ENCODE assay signal across 22 cellular contexts in genomic region chr2:195495356-195495755, GRCh38.
DNase-seq lines count a peak whose midpoint lies in the region; ATAC-seq, FAIRE-seq and TF ChIP-seq lines count a peak whose summit lies in the region.
"Had no signal": no experiment of that assay in that cellular context is flagged by ENCODE, and none has a peak within 500 bp of the region (broad histone marks: within the 10 kb centered on the region; RNA-seq: fewer than 3 reads in every experiment).

No MANE protein-coding gene starts in this region.

- no peak for TF ChIP-seq RAD21 in H1 (IDR thresholded peaks at IDR 0.05 in 1 of 2, conservative IDR thresholded peaks at IDR 0.05 in 1 of 2; ENCODE audit: low read depth in 2 of 2, low read length in 2 of 2)

- H4K5ac ChIP-seq in H1 (ENCODE audit: insufficient read length, low read depth, low read length) = no peak overlapping the region

- H2BK5ac ChIP-seq in H1 (ENCODE audit: low read depth, low read length) = no peak overlapping the region

- H3K4me1 ChIP-seq in Loucy (ENCODE audit: insufficient read depth, low read length, poor library complexity, severe bottlenecking) (peaks cover 61% of the 10 kb centered on the region), H1 (replicated peaks in 1 of 4; ENCODE audit: control insufficient read depth in 3 of 4, insufficient read depth in 4 of 4, low read length in 3 of 4) (no peaks in the 10 kb centered on the region)
- H3K4me1 ChIP-seq: Peyer's patch had no signal

- no peaks in the 10 kb centered on the region for H3K27me3 Mint-ChIP-seq in activated CD8-positive, alpha-beta T cell treated with anti-CD3 and anti-CD28 coated beads, Interleukin-2, amount 10 ng/mL, durations not matched to agents 7 days and 5 days (ENCODE audit: low read depth)
- no peaks in the 10 kb centered on the region for H3K27me3 Mint-ChIP-seq in activated CD8-positive, alpha-beta T cell treated with anti-CD3 and anti-CD28 coated beads for 36 hours
- no peaks in the 10 kb centered on the region for H3K27me3 Mint-ChIP-seq in activated CD4-positive, alpha-beta memory T cell treated with anti-CD3 and anti-CD28 coated beads, Interleukin-2, amount 10 ng/mL, durations not matched to agents 7 days and 5 days
- peaks cover 7% of the 10 kb centered on the region for H3K27me3 Mint-ChIP-seq in chondrocyte (ENCODE audit: low read depth)

- no peak for TF ChIP-seq EP300 in H1 (IDR thresholded peaks at IDR 0.05; ENCODE audit: borderline replicate concordance in 1 of 2, low read depth in 2 of 2, low read length in 2 of 2)

- H3K9me3 Mint-ChIP-seq in activated CD8-positive, alpha-beta T cell treated with anti-CD3 and anti-CD28 coated beads, Interleukin-2, amount 10 ng/mL, durations not matched to agents 7 days and 5 days (ENCODE audit: insufficient read depth) = peaks cover 6% of the 10 kb centered on the region
- no peaks in the 10 kb centered on the region for H3K9me3 Mint-ChIP-seq in activated CD8-positive, alpha-beta T cell treated with anti-CD3 and anti-CD28 coated beads for 36 hours
- peaks cover 12% of the 10 kb centered on the region for H3K9me3 Mint-ChIP-seq in activated CD4-positive, alpha-beta memory T cell treated with anti-CD3 and anti-CD28 coated beads, Interleukin-2, amount 10 ng/mL, durations not matched to agents 7 days and 5 days
- no peaks in the 10 kb centered on the region for H3K9me3 Mint-ChIP-seq in chondrocyte (ENCODE audit: low read depth)

- no peaks in the 10 kb centered on the region for H3K79me1 ChIP-seq in H1 (ENCODE audit: low read depth, low read length)

- ATAC-seq in activated CD8-positive, alpha-beta T cell treated with anti-CD3 and anti-CD28 coated beads, Interleukin-2, amount 10 ng/mL, durations not matched to agents 7 days and 5 days = peak; percentile 36
- no peak for ATAC-seq in activated CD8-positive, alpha-beta T cell treated with anti-CD3 and anti-CD28 coated beads for 36 hours
- no peak for ATAC-seq in HG02884 (IDR thresholded peaks at IDR 0.05; ENCODE audit: unreplicated experiment)
- ATAC-seq: HepG2 had no signal

- POLR2A ChIA-PET in activated CD8-positive, alpha-beta T cell treated with anti-CD3 and anti-CD28 coated beads, Interleukin-2, amount 10 ng/mL, durations not matched to agents 7 days and 5 days (lab: Charles Lee) = no interaction called here
- POLR2A ChIA-PET in activated CD8-positive, alpha-beta T cell treated with anti-CD3 and anti-CD28 coated beads for 36 hours (lab: Charles Lee) = no interaction called here
- POLR2A ChIA-PET in H1 (lab: Charles Lee; ENCODE audit: partially characterized antibody) = no interaction called here
- POLR2A ChIA-PET in activated CD4-positive, alpha-beta memory T cell treated with anti-CD3 and anti-CD28 coated beads, Interleukin-2, amount 10 ng/mL, durations not matched to agents 7 days and 5 days (lab: Charles Lee) = interaction anchor here (0.6 kb wide), 2 partner anchors 64 to 165 kb away, joined by 3 to 5 read pairs; no protein-coding TSS in a partner anchor

- no peak overlapping the region for H4K8ac ChIP-seq in H1 (ENCODE audit: extremely low read depth, insufficient read depth, low read length)

- no peak for FAIRE-seq in H1 (lab: Jason Lieb, UNC)
- FAIRE-seq: HepG2 had no signal

- H3K4me2 ChIP-seq in Loucy (ENCODE audit: low read depth, low read length, poor library complexity, severe bottlenecking) (peak overlapping the region; percentile 46), H1 (ENCODE audit: insufficient read depth in 1 of 2, low read depth in 2 of 2, low read length in 2 of 2) (no peak overlapping the region)

- H3K27me3 ChIP-seq in Loucy (ENCODE audit: insufficient read depth, low read length, poor library complexity, severe bottlenecking) (no peaks in the 10 kb centered on the region), H1 (replicated peaks in 1 of 4; ENCODE audit: control insufficient read depth in 3 of 4, extremely low read depth in 1 of 4, insufficient read depth in 3 of 4, low read length in 3 of 4) (no peaks in the 10 kb centered on the region)
- H3K27me3 ChIP-seq: MG63, Peyer's patch had no signal

- intact Hi-C loops in activated CD8-positive, alpha-beta T cell treated with anti-CD3 and anti-CD28 coated beads for 36 hours (cut with micrococcal nuclease) = no loop called here

- TF ChIP-seq POLR2A in H1 (IDR thresholded peaks at IDR 0.05; ENCODE audit: control extremely low read depth in 1 of 2, low read depth in 2 of 2, low read length in 2 of 2) = no peak

- no peak overlapping the region for H2BK120ac ChIP-seq in H1 (replicated peaks; ENCODE audit: low read depth, low read length)

- H2BK20ac ChIP-seq in H1 (ENCODE audit: low read length) = no peak overlapping the region

- no peaks in the 10 kb centered on the region for H3F3A ChIP-seq in Loucy (ENCODE audit: low read depth)

- H3K36me3 ChIP-seq in Loucy (ENCODE audit: insufficient read depth, low read length) (no peaks in the 10 kb centered on the region), H1 (ENCODE audit: control insufficient read depth in 2 of 4, insufficient read depth in 4 of 4, low read length in 3 of 4) (no peaks in the 10 kb centered on the region)
- H3K36me3 ChIP-seq: MG63, Peyer's patch had no signal

- peaks cover 40% of the 10 kb centered on the region for H3K4me1 Mint-ChIP-seq in activated CD8-positive, alpha-beta T cell treated with anti-CD3 and anti-CD28 coated beads, Interleukin-2, amount 10 ng/mL, durations not matched to agents 7 days and 5 days (ENCODE audit: low read depth)
- peaks cover 19% of the 10 kb centered on the region for H3K4me1 Mint-ChIP-seq in activated CD8-positive, alpha-beta T cell treated with anti-CD3 and anti-CD28 coated beads for 36 hours (ENCODE audit: low read depth)
- H3K4me1 Mint-ChIP-seq in activated CD4-positive, alpha-beta memory T cell treated with anti-CD3 and anti-CD28 coated beads, Interleukin-2, amount 10 ng/mL, durations not matched to agents 7 days and 5 days = peaks cover 24% of the 10 kb centered on the region
- H3K4me1 Mint-ChIP-seq in chondrocyte (ENCODE audit: low read depth) = peaks cover 18% of the 10 kb centered on the region

- H3K14ac ChIP-seq in H1 (ENCODE audit: insufficient read length) = no peak overlapping the region

- H3K9me3 ChIP-seq in Loucy (ENCODE audit: insufficient read depth, low read depth, low read length) (no peaks in the 10 kb centered on the region), H1 (ENCODE audit: insufficient read depth in 2 of 2, low read depth in 1 of 2, low read length in 1 of 2) (no peaks in the 10 kb centered on the region)
- H3K9me3 ChIP-seq: MG63, Peyer's patch had no signal

- no peaks in the 10 kb centered on the region for H3K9me2 ChIP-seq in Loucy (replicated peaks; ENCODE audit: low read depth, low read length)

- no peak overlapping the region for H3K56ac ChIP-seq in H1 (replicated peaks; ENCODE audit: insufficient read length, low read depth, low read length)

- CTCF ChIA-PET in activated CD8-positive, alpha-beta T cell treated with anti-CD3 and anti-CD28 coated beads, Interleukin-2, amount 10 ng/mL, durations not matched to agents 7 days and 5 days (lab: Charles Lee) = no interaction called here
- CTCF ChIA-PET in activated CD8-positive, alpha-beta T cell treated with anti-CD3 and anti-CD28 coated beads for 36 hours (lab: Charles Lee) = no interaction called here
- CTCF ChIA-PET in H1 (lab: Charles Lee; ENCODE audit: partially characterized antibody) = interaction anchor here (0.5 to 0.6 kb wide), 2 partner anchors 109 to 162 kb away, joined by 3 read pairs; partner anchors contain the start of gene SLC39A10
- CTCF ChIA-PET in activated CD4-positive, alpha-beta memory T cell treated with anti-CD3 and anti-CD28 coated beads, Interleukin-2, amount 10 ng/mL, durations not matched to agents 7 days and 5 days (lab: Charles Lee) = no interaction called here

- H3K79me2 ChIP-seq in Loucy (ENCODE audit: insufficient read depth, low read length) (no peaks in the 10 kb centered on the region), H1 (ENCODE audit: control insufficient read depth in 1 of 2, insufficient read depth in 2 of 2, low read length in 2 of 2) (no peaks in the 10 kb centered on the region)

- no peak overlapping the region for H3K27ac ChIP-seq in H1 (ENCODE audit: low read depth, low read length)
- H3K27ac ChIP-seq: HL-60, Peyer's patch had no signal

- H4K20me1 ChIP-seq in Loucy (ENCODE audit: insufficient read depth, low read length, poor library complexity, severe bottlenecking) (no peaks in the 10 kb centered on the region), H1 (replicated peaks in 1 of 2; ENCODE audit: control insufficient read depth in 1 of 2, insufficient read depth in 2 of 2, low read length in 2 of 2) (no peaks in the 10 kb centered on the region)

- H2AFZ ChIP-seq in Loucy (ENCODE audit: low read length) (no peak overlapping the region), H1 (ENCODE audit: low read length) (no peak overlapping the region)

- H3K4me3 ChIP-seq in Loucy (ENCODE audit: low read length, poor library complexity, severe bottlenecking) (peak overlapping the region; percentile 5), H1 (ENCODE audit: extremely low read depth in 1 of 4, insufficient read depth in 2 of 4, low read depth in 3 of 4, low read length in 4 of 4) (no peak overlapping the region)
- H3K4me3 ChIP-seq: MG63, Peyer's patch had no signal

- no peak overlapping the region for H3K4ac ChIP-seq in H1 (replicated peaks; ENCODE audit: insufficient read length, low read depth, low read length)

- H3K27ac Mint-ChIP-seq in activated CD8-positive, alpha-beta T cell treated with anti-CD3 and anti-CD28 coated beads, Interleukin-2, amount 10 ng/mL, durations not matched to agents 7 days and 5 days = no peak overlapping the region
- H3K27ac Mint-ChIP-seq in activated CD8-positive, alpha-beta T cell treated with anti-CD3 and anti-CD28 coated beads for 36 hours = no peak overlapping the region
- no peak overlapping the region for H3K27ac Mint-ChIP-seq in activated CD4-positive, alpha-beta memory T cell treated with anti-CD3 and anti-CD28 coated beads, Interleukin-2, amount 10 ng/mL, durations not matched to agents 7 days and 5 days
- no peak overlapping the region for H3K27ac Mint-ChIP-seq in chondrocyte (ENCODE audit: unreplicated experiment)
- H3K27ac Mint-ChIP-seq: CD14-positive monocyte had no signal

- H2BK15ac ChIP-seq in H1 (ENCODE audit: low read length) = 0 out of 2 replicates have a peak overlapping the region, but pooled peaks have one; percentile 26

- H3K18ac ChIP-seq in H1 (ENCODE audit: extremely low read depth, low read length) = no peak overlapping the region

- no peak overlapping the region for H3K4me3 Mint-ChIP-seq in activated CD8-positive, alpha-beta T cell treated with anti-CD3 and anti-CD28 coated beads, Interleukin-2, amount 10 ng/mL, durations not matched to agents 7 days and 5 days
- no peak overlapping the region for H3K4me3 Mint-ChIP-seq in activated CD8-positive, alpha-beta T cell treated with anti-CD3 and anti-CD28 coated beads for 36 hours
- H3K4me3 Mint-ChIP-seq in activated CD4-positive, alpha-beta memory T cell treated with anti-CD3 and anti-CD28 coated beads, Interleukin-2, amount 10 ng/mL, durations not matched to agents 7 days and 5 days = no peak overlapping the region
- no peak overlapping the region for H3K4me3 Mint-ChIP-seq in chondrocyte (ENCODE audit: unreplicated experiment)
- H3K4me3 Mint-ChIP-seq: CD14-positive monocyte had no signal

- H4K91ac ChIP-seq in H1 (replicated peaks; ENCODE audit: insufficient read length, low read length) = no peak overlapping the region

- TF ChIP-seq CTCF in activated CD8-positive, alpha-beta T cell treated with anti-CD3 and anti-CD28 coated beads for 36 hours (IDR thresholded peaks at IDR 0.05) = no peak
- no peak for TF ChIP-seq CTCF in Loucy (conservative IDR thresholded peaks at IDR 0.05; ENCODE audit: low read length)
- no peak for TF ChIP-seq CTCF in H1 (IDR thresholded peaks at IDR 0.05; ENCODE audit: control extremely low read depth in 1 of 3, insufficient read depth in 1 of 3, low read depth in 1 of 3, low read length in 3 of 3)
- TF ChIP-seq CTCF in chondrocyte (IDR thresholded peaks at IDR 0.05) = no peak

- no peak for DNase-seq in activated CD8-positive, alpha-beta T cell treated with anti-CD3 and anti-CD28 coated beads, Interleukin-2, amount 10 ng/mL, durations not matched to agents 7 days and 5 days
- no peak for DNase-seq in activated CD8-positive, alpha-beta T cell treated with anti-CD3 and anti-CD28 coated beads for 36 hours
- no peak for DNase-seq in H1 (ENCODE audit: low read depth in 1 of 2, low spot score in 2 of 2)
- no peak for DNase-seq in activated CD4-positive, alpha-beta memory T cell treated with anti-CD3 and anti-CD28 coated beads, Interleukin-2, amount 10 ng/mL, durations not matched to agents 7 days and 5 days
- no peak for DNase-seq in chondrocyte (ENCODE audit: low spot score)
- DNase-seq: AML-193, EL, H7, Kasumi-1, MG63, NCI-H1092 treated with DMSO at 0.1 percent for 48 hours, NCI-H1436 treated with DMSO at 0.1 percent for 48 hours, NCI-H2029, NCI-H345, NCI-H524, NCI-H774, Peyer's patch had no signal

- no peak overlapping the region for H3K23ac ChIP-seq in H1 (ENCODE audit: insufficient read length)

- no peak overlapping the region for H2AK5ac ChIP-seq in H1 (ENCODE audit: low read depth, low read length)

- no peaks in the 10 kb centered on the region for H3K23me2 ChIP-seq in H1 (ENCODE audit: low read depth, low read length)

- peak overlapping the region; percentile 34 for H3K9ac ChIP-seq in Loucy (ENCODE audit: low read depth, low read length, poor library complexity, severe bottlenecking)
- no peak overlapping the region for H3K9ac ChIP-seq in H1 (replicated peaks in 1 of 4; ENCODE audit: extremely low read depth in 1 of 4, low read depth in 3 of 4, low read length in 3 of 4)

- no peak overlapping the region for H2BK12ac ChIP-seq in H1 (ENCODE audit: low read depth, low read length)

- 95% methylated on average over 2 of the region's 2 CpGs; no CpG with 5 or more reads in 1 of the 2 experiments for WGBS in H1 (ENCODE audit: extremely low coverage in 1 of 2, insufficient coverage in 1 of 2, insufficient read length in 1 of 2, insufficient replicate concordance in 2 of 2, low coverage in 1 of 2, low lambda C conversion rate in 2 of 2, missing lambda C conversion rate in 1 of 2), 2 experiments

- H3K36me3 Mint-ChIP-seq in activated CD8-positive, alpha-beta T cell treated with anti-CD3 and anti-CD28 coated beads, Interleukin-2, amount 10 ng/mL, durations not matched to agents 7 days and 5 days (ENCODE audit: low read depth) = peaks cover 24% of the 10 kb centered on the region
- H3K36me3 Mint-ChIP-seq in activated CD8-positive, alpha-beta T cell treated with anti-CD3 and anti-CD28 coated beads for 36 hours (ENCODE audit: low read depth) = no peaks in the 10 kb centered on the region
- H3K36me3 Mint-ChIP-seq in activated CD4-positive, alpha-beta memory T cell treated with anti-CD3 and anti-CD28 coated beads, Interleukin-2, amount 10 ng/mL, durations not matched to agents 7 days and 5 days (ENCODE audit: low read depth) = peaks cover 29% of the 10 kb centered on the region
- no peaks in the 10 kb centered on the region for H3K36me3 Mint-ChIP-seq in chondrocyte (ENCODE audit: low read depth)
- H3K36me3 Mint-ChIP-seq: CD14-positive monocyte had no signal
